Comparison of ENCODE assay signal across 1 cellular context in the genomic region with DNA sequence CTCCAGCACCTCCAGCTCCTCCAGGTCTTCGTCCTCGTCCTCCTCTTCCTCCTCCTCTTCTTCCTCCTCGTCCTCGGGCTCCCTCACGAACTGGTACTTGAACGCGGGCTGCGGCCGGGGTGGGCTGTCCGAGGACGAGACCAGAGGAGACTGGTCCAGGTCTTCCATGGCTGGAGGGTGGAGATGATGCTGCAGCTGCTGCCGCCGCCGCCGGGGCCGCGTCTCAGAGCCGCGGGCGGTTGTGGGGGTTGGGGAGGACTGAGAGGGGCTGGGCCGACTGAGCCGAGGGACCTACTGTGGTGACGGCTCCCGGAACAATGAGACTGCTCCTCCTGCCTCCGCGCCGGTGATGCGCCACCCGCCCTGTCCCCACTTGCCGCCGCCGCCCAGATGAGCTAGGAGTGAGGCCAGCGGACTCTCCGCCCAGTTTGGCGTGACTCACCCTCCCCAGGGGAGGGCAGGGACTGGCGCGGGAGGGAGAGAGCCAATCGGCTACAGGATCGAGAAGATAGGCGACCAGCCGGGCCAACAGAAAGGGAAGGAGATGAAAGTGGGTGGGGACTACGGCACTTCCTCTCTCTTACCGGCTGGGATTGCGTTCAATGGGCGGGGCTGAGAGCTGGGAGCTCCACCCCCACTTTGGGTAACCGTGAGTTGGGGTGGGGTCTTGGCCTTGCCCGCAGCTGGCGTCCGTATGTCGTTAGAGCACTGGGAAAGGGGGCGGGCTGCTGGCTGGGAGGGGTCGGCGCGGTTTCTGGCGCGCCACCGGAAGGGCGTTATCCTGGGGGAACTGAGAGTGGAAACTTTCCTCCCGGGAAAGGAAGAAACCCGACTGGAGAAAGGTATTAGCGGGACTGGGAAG.
TF ChIP-seq lines count a peak whose summit lies in the region.

A gene with protein sequence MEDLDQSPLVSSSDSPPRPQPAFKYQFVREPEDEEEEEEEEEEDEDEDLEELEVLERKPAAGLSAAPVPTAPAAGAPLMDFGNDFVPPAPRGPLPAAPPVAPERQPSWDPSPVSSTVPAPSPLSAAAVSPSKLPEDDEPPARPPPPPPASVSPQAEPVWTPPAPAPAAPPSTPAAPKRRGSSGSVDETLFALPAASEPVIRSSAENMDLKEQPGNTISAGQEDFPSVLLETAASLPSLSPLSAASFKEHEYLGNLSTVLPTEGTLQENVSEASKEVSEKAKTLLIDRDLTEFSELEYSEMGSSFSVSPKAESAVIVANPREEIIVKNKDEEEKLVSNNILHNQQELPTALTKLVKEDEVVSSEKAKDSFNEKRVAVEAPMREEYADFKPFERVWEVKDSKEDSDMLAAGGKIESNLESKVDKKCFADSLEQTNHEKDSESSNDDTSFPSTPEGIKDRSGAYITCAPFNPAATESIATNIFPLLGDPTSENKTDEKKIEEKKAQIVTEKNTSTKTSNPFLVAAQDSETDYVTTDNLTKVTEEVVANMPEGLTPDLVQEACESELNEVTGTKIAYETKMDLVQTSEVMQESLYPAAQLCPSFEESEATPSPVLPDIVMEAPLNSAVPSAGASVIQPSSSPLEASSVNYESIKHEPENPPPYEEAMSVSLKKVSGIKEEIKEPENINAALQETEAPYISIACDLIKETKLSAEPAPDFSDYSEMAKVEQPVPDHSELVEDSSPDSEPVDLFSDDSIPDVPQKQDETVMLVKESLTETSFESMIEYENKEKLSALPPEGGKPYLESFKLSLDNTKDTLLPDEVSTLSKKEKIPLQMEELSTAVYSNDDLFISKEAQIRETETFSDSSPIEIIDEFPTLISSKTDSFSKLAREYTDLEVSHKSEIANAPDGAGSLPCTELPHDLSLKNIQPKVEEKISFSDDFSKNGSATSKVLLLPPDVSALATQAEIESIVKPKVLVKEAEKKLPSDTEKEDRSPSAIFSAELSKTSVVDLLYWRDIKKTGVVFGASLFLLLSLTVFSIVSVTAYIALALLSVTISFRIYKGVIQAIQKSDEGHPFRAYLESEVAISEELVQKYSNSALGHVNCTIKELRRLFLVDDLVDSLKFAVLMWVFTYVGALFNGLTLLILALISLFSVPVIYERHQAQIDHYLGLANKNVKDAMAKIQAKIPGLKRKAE (minus strand): TSS at position 319 of the 862 bp plus-strand sequence. CDS start 151 bp downstream, at position 168.

TF ChIP-seq in endothelial cell of umbilical vein, 7 proteins besides CTCF, POLR2A, EP300 and RAD21 (continued from another document):
- TF ChIP-seq POLR2AphosphoS5 (IDR thresholded peaks at IDR 0.05; ENCODE audit: insufficient read depth, low read depth, low read length) (peak; percentile 98), FOS (IDR thresholded peaks at IDR 0.05; ENCODE audit: borderline replicate concordance, insufficient read depth, low read length) (peak; percentile 93), JUN (IDR thresholded peaks at IDR 0.05; ENCODE audit: borderline replicate concordance, insufficient read depth, insufficient read length, low read depth) (peak; percentile 65), GATA2 (IDR thresholded peaks at IDR 0.05; ENCODE audit: insufficient read depth, insufficient read length, low read depth, low read length) (no peak), EZH2 (IDR thresholded peaks at IDR 0.05; ENCODE audit: borderline replicate concordance, low read depth, low read length, severe bottlenecking) (no peak), MYC (IDR thresholded peaks at IDR 0.05; ENCODE audit: low read depth, low read length) (peak; percentile 21)
